9 cellular contexts compared by ENCODE assay signal in genomic region chr5:139392324-139392677, GRCh38. TPM values are rescaled to one million over a fixed set of nuclear protein-coding genes. Genes with fewer than 3 reads are reported as not detected.
DNase-seq lines count a peak whose midpoint lies in the region; ATAC-seq, FAIRE-seq and TF ChIP-seq lines count a peak whose summit lies in the region.
"Had no signal": no experiment of that assay in that cellular context is flagged by ENCODE, and none has a peak within 500 bp of the region (broad histone marks: within the 10 kb centered on the region; RNA-seq: fewer than 3 reads in every experiment).

No MANE protein-coding gene starts in this region.

- TF ChIP-seq RAD21 in K562 (CRISPR knock-in tag; conservative IDR thresholded peaks at IDR 0.05 in 1 of 2, IDR thresholded peaks at IDR 0.05 in 1 of 2) = no peak

- no peaks in the 10 kb centered on the region for H3K9me3 Mint-ChIP-seq in neural progenitor cell

- H3K36me3 ChIP-seq in DOHH2 (ENCODE audit: control insufficient read depth, low read length) = peaks cover 81% of the 10 kb centered on the region
- no peaks in the 10 kb centered on the region for H3K36me3 ChIP-seq in K562 (ENCODE audit: control insufficient read depth, insufficient read depth, low read length)
- H3K36me3 ChIP-seq in neural progenitor cell = no peaks in the 10 kb centered on the region
- no peaks in the 10 kb centered on the region for H3K36me3 ChIP-seq in kidney (ENCODE audit: control insufficient read depth in 1 of 2, insufficient read depth in 2 of 2, low read length in 2 of 2)

- H3K4me3 ChIP-seq in DOHH2 (ENCODE audit: low read length) = peak overlapping the region; percentile 99
- H3K4me3 ChIP-seq in K562 = no peak overlapping the region
- peak overlapping the region; percentile 46 for H3K4me3 ChIP-seq in neural progenitor cell
- H3K4me3 ChIP-seq in kidney (ENCODE audit: low read length in 2 of 2) = no peak overlapping the region

- H2AFZ ChIP-seq in K562 (ENCODE audit: low read depth, low read length) = no peak overlapping the region
- H2AFZ ChIP-seq in neural progenitor cell (replicated peaks) = peak overlapping the region; percentile 83

- no peak for TF ChIP-seq EP300 in K562 (IDR thresholded peaks at IDR 0.05; ENCODE audit: low read length)

- peaks cover 9% of the 10 kb centered on the region for H3K36me3 Mint-ChIP-seq in neural progenitor cell

- H3K4me1 ChIP-seq in DOHH2 (ENCODE audit: control insufficient read depth, low read length) (peaks cover 74% of the 10 kb centered on the region), K562 (replicated peaks in 1 of 2; ENCODE audit: control insufficient read depth in 2 of 2, insufficient read depth in 2 of 2, low read length in 2 of 2) (peaks cover 6 to 25% of the 10 kb centered on the region in 2 experiments), neural progenitor cell (peaks cover 16% of the 10 kb centered on the region), kidney (ENCODE audit: control insufficient read depth in 1 of 2, insufficient read depth in 1 of 2, low read depth in 1 of 2, low read length in 2 of 2) (peaks cover 3 to 18% of the 10 kb centered on the region in 2 donors)

- DNase-seq in K562 (ENCODE audit: extremely low read depth in 1 of 4, low spot score in 3 of 4) (no peak), neural progenitor cell (ENCODE audit: low spot score) (no peak), kidney (no peak), NCI-H2107 treated with DMSO at 0.1 percent for 48 hours (lab: John Stamatoyannopoulos, UW; ENCODE audit: unreplicated experiment) (no peak), NCI-H2029 treated with DMSO at 0.1 percent for 48 hours (lab: John Stamatoyannopoulos, UW) (no peak), NCI-H526 (lab: John Stamatoyannopoulos, UW) (no peak)

- H3K27me3 ChIP-seq in DOHH2 (ENCODE audit: control insufficient read depth, low read length) (no peaks in the 10 kb centered on the region), K562 (ENCODE audit: control insufficient read depth in 2 of 2, insufficient read depth in 2 of 2, low read length in 2 of 2) (no peaks in the 10 kb centered on the region), neural progenitor cell (peaks cover 51% of the 10 kb centered on the region)

- H4K20me1 ChIP-seq in DOHH2 (ENCODE audit: control insufficient read depth, insufficient read depth, low read depth, low read length) (no peaks in the 10 kb centered on the region), K562 (replicated peaks; ENCODE audit: control insufficient read depth, insufficient read depth, low read length) (no peaks in the 10 kb centered on the region), neural progenitor cell (ENCODE audit: low read depth) (peaks cover 4% of the 10 kb centered on the region)

- H3F3A ChIP-seq in DOHH2 (ENCODE audit: control insufficient read depth, insufficient read depth) (peaks cover 28% of the 10 kb centered on the region), neural progenitor cell (ENCODE audit: low read depth) (peaks cover 36% of the 10 kb centered on the region)

- WGBS in K562 (ENCODE audit: insufficient coverage, low coverage, missing lambda C conversion rate) = 96% methylated on average over 10 of the region's 36 CpGs

- peaks cover 18% of the 10 kb centered on the region for H3K4me1 Mint-ChIP-seq in neural progenitor cell

- CTCF ChIA-PET in K562 (lab: Yijun Ruan, JAX; ENCODE audit: low intra/inter-chr PET ratio) = no interaction called here

- no peaks in the 10 kb centered on the region for H3K9me2 ChIP-seq in DOHH2 (replicated peaks; ENCODE audit: control insufficient read depth, low read length)

- peak overlapping the region; percentile 99 for H3K27ac ChIP-seq in DOHH2 (ENCODE audit: low read depth, low read length)
- H3K27ac ChIP-seq in K562 (ENCODE audit: extremely low read depth, low read depth, low read length) = no peak overlapping the region
- H3K27ac ChIP-seq in neural progenitor cell = no peak overlapping the region
- H3K27ac ChIP-seq in kidney (ENCODE audit: low read depth in 2 of 2, low read length in 2 of 2) = no peak overlapping the region

- intact Hi-C loops in K562 (cut with micrococcal nuclease) (no loop called here), kidney (cut with DNase I) (no loop called here)

- H3K4me2 ChIP-seq in DOHH2 (ENCODE audit: low read length) (peak overlapping the region; percentile 99), K562 (ENCODE audit: insufficient read depth, low read length) (no peak overlapping the region), neural progenitor cell (peak overlapping the region; percentile 82)

- peaks cover 86% of the 10 kb centered on the region for H3K79me2 ChIP-seq in DOHH2 (ENCODE audit: control insufficient read depth, low read length)
- H3K79me2 ChIP-seq in K562 (ENCODE audit: control insufficient read depth, insufficient read depth, low read length) = no peaks in the 10 kb centered on the region
- H3K79me2 ChIP-seq in neural progenitor cell (ENCODE audit: low read depth) = no peaks in the 10 kb centered on the region

- no peak for TF ChIP-seq POLR2A in K562 (conservative IDR thresholded peaks at IDR 0.05)

- POLR2A ChIA-PET in K562 (lab: Yijun Ruan, JAX) = no interaction called here

- no peaks in the 10 kb centered on the region for H3K9me1 ChIP-seq in K562 (ENCODE audit: control insufficient read depth, insufficient read depth, low read length)

- BruUV-seq in K562 (replicated peaks; lab: Mats Ljungman, UMichigan) = no TSS peak

- FAIRE-seq in K562 (lab: Jason Lieb, UNC) = no peak
- FAIRE-seq in kidney (lab: Jason Lieb, UNC) = no peak

- no peak for TF ChIP-seq CTCF in DOHH2 (IDR thresholded peaks at IDR 0.05; ENCODE audit: low read depth, low read length, poor library complexity, severe bottlenecking)
- no peak for TF ChIP-seq CTCF in K562 (IDR thresholded peaks at IDR 0.05 in 2 of 3, conservative IDR thresholded peaks at IDR 0.05 in 1 of 3; ENCODE audit: insufficient read depth in 2 of 3, low read depth in 1 of 3, low read length in 3 of 3)
- TF ChIP-seq CTCF in neural progenitor cell (IDR thresholded peaks at IDR 0.05) = no peak
- no peak for TF ChIP-seq CTCF in kidney (IDR thresholded peaks at IDR 0.05; ENCODE audit: borderline replicate concordance, extremely low read depth, insufficient read depth)

- ATAC-seq in HG03135 (IDR thresholded peaks at IDR 0.05; ENCODE audit: unreplicated experiment) (peak; percentile 18), K562 (no peak)

- peaks cover 30% of the 10 kb centered on the region for H3K27me3 Mint-ChIP-seq in neural progenitor cell (ENCODE audit: insufficient read depth, low read depth)

- in situ Hi-C loops in K562 (cut with MboI) = no loop called here

- H3K9me3 ChIP-seq in DOHH2 (ENCODE audit: control insufficient read depth, insufficient read depth, low read length) (no peaks in the 10 kb centered on the region), K562 (replicated peaks; ENCODE audit: control insufficient read depth, insufficient read depth, low read depth, low read length) (no peaks in the 10 kb centered on the region; the same call in 1 of the 2 replicates), neural progenitor cell (ENCODE audit: low read depth) (no peaks in the 10 kb centered on the region), kidney (ENCODE audit: control insufficient read depth in 1 of 2, low read length in 2 of 2) (no peaks in the 10 kb centered on the region)

- H3K9ac ChIP-seq in K562 (ENCODE audit: insufficient read depth in 1 of 2, low read depth in 2 of 2, low read length in 2 of 2) = no peak overlapping the region
- no peak overlapping the region for H3K9ac ChIP-seq in neural progenitor cell
- no peak overlapping the region for H3K9ac ChIP-seq in kidney (ENCODE audit: low read length in 2 of 2)

- no peak overlapping the region for H3K27ac Mint-ChIP-seq in neural progenitor cell

- no peak overlapping the region for H3K4me3 Mint-ChIP-seq in neural progenitor cell

RNA-seq across cellular contexts. Expression of gene MZB1, which starts 2.6 kb away (rescaled TPM):
- 0.65 and 3.0 TPM in 2 replicates for total RNA-seq in K562 (2011; cell fraction: chromatin; rRNA removed; ENCODE audit: low replicate concordance)
- total RNA-seq in K562 (2011; cell fraction: nucleolus; rRNA removed) = 1.6 and 2.5 TPM in 2 replicates
- total RNA-seq in K562 (2011; cell fraction: nucleoplasm; rRNA removed) = 0.73 and 1.3 TPM in 2 replicates
- total RNA-seq in K562 (2014; rRNA removed) (0.37 TPM in 1 of 2 replicates, not detected in the other), K562 (2014; rRNA removed; fragmentation: Illumina TruSeq; extraction: Trizol) (not detected in 2 replicates), K562 (2015; rRNA removed; fragmentation: Illumina TruSeq; extraction: Trizol) (not detected in 2 replicates), K562 (2021) (0.31 TPM in 2 replicates), neural progenitor cell (ENCODE audit: low replicate concordance) (0.53 TPM in 1 of 2 replicates, not detected in the other), kidney (49.6 TPM)
- polyA plus RNA-seq in K562 (2011; rRNA removed) (0.13 and 0.15 TPM in 2 replicates), K562 (2014; fragmentation: Illumina TruSeq; extraction: Trizol) (not detected in 2 replicates), K562 (2014; fragmentation: Nextera tagmentation; extraction: Ambion mirVana) (not detected), K562 (2014; rRNA removed) (0.13 TPM in 1 of 2 replicates, not detected in the other), kidney (ENCODE audit: insufficient read depth, low read depth, low replicate concordance) (1.2 TPM)
- polyA plus RNA-seq in K562 (2011; cell fraction: cytosol; rRNA removed) = not detected in 2 replicates
- 0.29 and 0.36 TPM in 2 replicates for polyA plus RNA-seq in K562 (2011; cell fraction: nucleus; rRNA removed)
- polyA plus RNA-seq in K562 (2012) = 0.13 and 0.89 TPM in 2 replicates
- 0.14 TPM in 1 of 2 replicates, not detected in the other for polyA minus RNA-seq in K562 (2011; rRNA and poly(A)+ RNA removed)
- polyA minus RNA-seq in K562 (2011; cell fraction: cytosol; rRNA and poly(A)+ RNA removed) = not detected in 2 replicates
- 0.13 and 0.78 TPM in 2 replicates for polyA minus RNA-seq in K562 (2011; cell fraction: nucleus; rRNA and poly(A)+ RNA removed)
- total RNA-seq: SK-MEL-5 had no signal

RNA-seq across cellular contexts. Expression of gene PROB1, which starts 2.6 kb away (rescaled TPM):
- total RNA-seq in K562 (2011; cell fraction: chromatin; rRNA removed; ENCODE audit: low replicate concordance) = 1.1 and 4.1 TPM in 2 replicates
- 3.4 and 4.3 TPM in 2 replicates for total RNA-seq in K562 (2011; cell fraction: nucleolus; rRNA removed)
- total RNA-seq in K562 (2011; cell fraction: nucleoplasm; rRNA removed) = 2.1 and 2.2 TPM in 2 replicates
- total RNA-seq in K562 (2014; rRNA removed) (1.1 and 1.2 TPM in 2 replicates), K562 (2014; rRNA removed; fragmentation: Illumina TruSeq; extraction: Trizol) (0.33 and 0.35 TPM in 2 replicates), K562 (2015; rRNA removed; fragmentation: Illumina TruSeq; extraction: Trizol) (0.58 and 0.75 TPM in 2 replicates), K562 (2021) (1.6 and 1.8 TPM in 2 replicates), neural progenitor cell (ENCODE audit: low replicate concordance) (0.67 and 2.6 TPM in 2 replicates), kidney (3.8 TPM)
- polyA plus RNA-seq in K562 (2011; rRNA removed) (0.45 and 0.47 TPM in 2 replicates), K562 (2014; fragmentation: Illumina TruSeq; extraction: Trizol) (0.42 and 0.57 TPM in 2 replicates), K562 (2014; fragmentation: Nextera tagmentation; extraction: Ambion mirVana) (under 1 TPM; 0.01 TPM), K562 (2014; rRNA removed) (1.2 and 1.5 TPM in 2 replicates), kidney (ENCODE audit: insufficient read depth, low read depth, low replicate concordance) (1.5 TPM)
- polyA plus RNA-seq in K562 (2011; cell fraction: cytosol; rRNA removed) = 0.47 and 1.6 TPM in 2 replicates
- 1.3 and 2.6 TPM in 2 replicates for polyA plus RNA-seq in K562 (2011; cell fraction: nucleus; rRNA removed)
- polyA plus RNA-seq in K562 (2012) = 0.85 and 3.5 TPM in 2 replicates
- 0.27 and 0.60 TPM in 2 replicates for polyA minus RNA-seq in K562 (2011; rRNA and poly(A)+ RNA removed)
- polyA minus RNA-seq in K562 (2011; cell fraction: cytosol; rRNA and poly(A)+ RNA removed) = 0.76 TPM in 1 of 2 replicates, not detected in the other
- 0.67 and 0.94 TPM in 2 replicates for polyA minus RNA-seq in K562 (2011; cell fraction: nucleus; rRNA and poly(A)+ RNA removed)

RNA-seq across cellular contexts. Expression of gene SLC23A1, which starts 9.2 kb away (rescaled TPM):
- total RNA-seq in K562 (2011; cell fraction: chromatin; rRNA removed; ENCODE audit: low replicate concordance) = 1.0 TPM in 1 of 2 replicates, not detected in the other
- 0.79 and 1.2 TPM in 2 replicates for total RNA-seq in K562 (2011; cell fraction: nucleolus; rRNA removed)
- total RNA-seq in K562 (2011; cell fraction: nucleoplasm; rRNA removed) = 1.5 and 1.7 TPM in 2 replicates
- total RNA-seq in K562 (2014; rRNA removed) (not detected in 2 replicates), K562 (2014; rRNA removed; fragmentation: Illumina TruSeq; extraction: Trizol) (not detected in 2 replicates), K562 (2015; rRNA removed; fragmentation: Illumina TruSeq; extraction: Trizol) (not detected in 2 replicates), K562 (2021) (0.40 TPM in 1 of 2 replicates, not detected in the other), neural progenitor cell (ENCODE audit: low replicate concordance) (not detected in 2 replicates), kidney (3.5 TPM)
- polyA plus RNA-seq in K562 (2011; rRNA removed) (0.08 TPM in 1 of 2 replicates, not detected in the other), K562 (2014; fragmentation: Illumina TruSeq; extraction: Trizol) (0.04 TPM in 1 of 2 replicates, not detected in the other), K562 (2014; fragmentation: Nextera tagmentation; extraction: Ambion mirVana) (under 1 TPM; 0.03 to 0.06 TPM), K562 (2014; rRNA removed) (0.20 TPM in 1 of 2 replicates, not detected in the other), kidney (ENCODE audit: insufficient read depth, low read depth, low replicate concordance) (31.9 TPM)
- polyA plus RNA-seq in K562 (2011; cell fraction: cytosol; rRNA removed) = 0.10 TPM in 1 of 2 replicates, not detected in the other
- 0.37 and 0.81 TPM in 2 replicates for polyA plus RNA-seq in K562 (2011; cell fraction: nucleus; rRNA removed)
- polyA plus RNA-seq in K562 (2012) = 0.25 and 0.58 TPM in 2 replicates
- polyA minus RNA-seq in K562 (2011; rRNA and poly(A)+ RNA removed) = 0.21 TPM in 1 of 2 replicates, not detected in the other
- not detected in 2 replicates for polyA minus RNA-seq in K562 (2011; cell fraction: cytosol; rRNA and poly(A)+ RNA removed)
- polyA minus RNA-seq in K562 (2011; cell fraction: nucleus; rRNA and poly(A)+ RNA removed) = 0.13 TPM in 1 of 2 replicates, not detected in the other
- total RNA-seq: SK-MEL-5 had no signal

RNA-seq across cellular contexts. Expression of gene SPATA24, which starts 11.6 kb away (rescaled TPM):
- 13.3 and 27.5 TPM in 2 replicates for total RNA-seq in K562 (2011; cell fraction: chromatin; rRNA removed; ENCODE audit: low replicate concordance)
- total RNA-seq in K562 (2011; cell fraction: nucleolus; rRNA removed) = 19.8 and 20.0 TPM in 2 replicates
- total RNA-seq in K562 (2011; cell fraction: nucleoplasm; rRNA removed) = 14.7 and 17.5 TPM in 2 replicates
- 10.7 and 12.6 TPM in 2 replicates for total RNA-seq in K562 (2014; rRNA removed)
- 9.3 and 9.6 TPM in 2 replicates for total RNA-seq in K562 (2014; rRNA removed; fragmentation: Illumina TruSeq; extraction: Trizol)
- total RNA-seq in K562 (2015; rRNA removed; fragmentation: Illumina TruSeq; extraction: Trizol) = 5.8 and 7.2 TPM in 2 replicates
- total RNA-seq in K562 (2021) = 6.0 and 8.0 TPM in 2 replicates
- 4.9 and 7.4 TPM in 2 replicates for polyA plus RNA-seq in K562 (2011; rRNA removed)
- polyA plus RNA-seq in K562 (2011; cell fraction: cytosol; rRNA removed) = 1.4 and 1.9 TPM in 2 replicates
- polyA plus RNA-seq in K562 (2011; cell fraction: nucleus; rRNA removed) = 5.4 and 7.1 TPM in 2 replicates
- 10.1 and 11.8 TPM in 2 replicates for polyA plus RNA-seq in K562 (2012)
- 10.2 and 10.4 TPM in 2 replicates for polyA plus RNA-seq in K562 (2014; fragmentation: Illumina TruSeq; extraction: Trizol)
- 1 to 10 TPM; 4.1 to 4.6 TPM for polyA plus RNA-seq in K562 (2014; fragmentation: Nextera tagmentation; extraction: Ambion mirVana)
- 9.9 and 14.4 TPM in 2 replicates for polyA plus RNA-seq in K562 (2014; rRNA removed)
- polyA minus RNA-seq in K562 (2011; rRNA and poly(A)+ RNA removed) = 4.3 and 5.1 TPM in 2 replicates
- 1.4 TPM in 1 of 2 replicates, not detected in the other for polyA minus RNA-seq in K562 (2011; cell fraction: cytosol; rRNA and poly(A)+ RNA removed)
- polyA minus RNA-seq in K562 (2011; cell fraction: nucleus; rRNA and poly(A)+ RNA removed) = 2.8 and 4.1 TPM in 2 replicates
- total RNA-seq in neural progenitor cell (ENCODE audit: low replicate concordance) = 15.2 and 15.7 TPM in 2 replicates
- 6.8 TPM for total RNA-seq in kidney
- polyA plus RNA-seq in kidney (ENCODE audit: insufficient read depth, low read depth, low replicate concordance) = 21.6 TPM

RNA-seq across cellular contexts. Expression of gene DNAJC18, which starts 47.0 kb away (rescaled TPM):
- 2.3 and 4.5 TPM in 2 replicates for total RNA-seq in K562 (2011; cell fraction: chromatin; rRNA removed; ENCODE audit: low replicate concordance)
- total RNA-seq in K562 (2011; cell fraction: nucleolus; rRNA removed) = 0.79 and 1.3 TPM in 2 replicates
- 3.1 and 3.3 TPM in 2 replicates for total RNA-seq in K562 (2011; cell fraction: nucleoplasm; rRNA removed)
- total RNA-seq in K562 (2014; rRNA removed) = 1.5 and 2.1 TPM in 2 replicates
- total RNA-seq in K562 (2014; rRNA removed; fragmentation: Illumina TruSeq; extraction: Trizol) = 7.3 TPM in 2 replicates
- total RNA-seq in K562 (2015; rRNA removed; fragmentation: Illumina TruSeq; extraction: Trizol) = 2.8 and 4.9 TPM in 2 replicates
- 5.0 and 7.5 TPM in 2 replicates for total RNA-seq in K562 (2021)
- polyA plus RNA-seq in K562 (2011; rRNA removed) = 5.4 and 8.7 TPM in 2 replicates
- 2.0 and 4.2 TPM in 2 replicates for polyA plus RNA-seq in K562 (2011; cell fraction: cytosol; rRNA removed)
- polyA plus RNA-seq in K562 (2011; cell fraction: nucleus; rRNA removed) = 1.1 and 1.4 TPM in 2 replicates
- 5.5 and 6.8 TPM in 2 replicates for polyA plus RNA-seq in K562 (2012)
- polyA plus RNA-seq in K562 (2014; fragmentation: Illumina TruSeq; extraction: Trizol) = 8.4 and 8.7 TPM in 2 replicates
- polyA plus RNA-seq in K562 (2014; fragmentation: Nextera tagmentation; extraction: Ambion mirVana) = 10 to 100 TPM in 1 of 2 experiments, 1 to 10 TPM in 1; 7.7 to 13.3 TPM
- 6.2 and 10.9 TPM in 2 replicates for polyA plus RNA-seq in K562 (2014; rRNA removed)
- polyA minus RNA-seq in K562 (2011; rRNA and poly(A)+ RNA removed) = 2.5 and 5.2 TPM in 2 replicates
- polyA minus RNA-seq in K562 (2011; cell fraction: cytosol; rRNA and poly(A)+ RNA removed) = 1.8 and 2.4 TPM in 2 replicates
- polyA minus RNA-seq in K562 (2011; cell fraction: nucleus; rRNA and poly(A)+ RNA removed) = 0.40 and 0.89 TPM in 2 replicates
- total RNA-seq in neural progenitor cell (ENCODE audit: low replicate concordance) = 13.7 and 21.7 TPM in 2 replicates
- 13.7 TPM for total RNA-seq in kidney
- 3.9 TPM for polyA plus RNA-seq in kidney (ENCODE audit: insufficient read depth, low read depth, low replicate concordance)

Comparison
In these comparisons a context has a peak if more than half of its experiments do, and no peak if none do; other contexts are left out.
1. H3K4me3 ChIP-seq: peak in DOHH2 (single experiment) and neural progenitor cell (single experiment); none in K562 (single experiment) and kidney (0 of 2).
2. RNA of gene MZB1, which starts 2.6 kb away (total RNA-seq): 49.6 TPM in kidney (single experiment); 0.53 TPM in neural progenitor cell and 0.31 to 3.0 TPM in K562; every median in the first group is over 10 times any median in the second.